1 cellular context compared by ENCODE assay signal in genomic region chr2:73896362-73897239, GRCh38.
TF ChIP-seq lines count a peak whose summit lies in the region.

No MANE protein-coding gene starts in this region.

TF ChIP-seq in GM12878, 131 proteins besides CTCF, POLR2A, EP300 and RAD21 (continued from another document):
- TF ChIP-seq PRDM15 (CRISPR knock-in tag; IDR thresholded peaks at IDR 0.05): no peak
- TF ChIP-seq PKNOX1 (IDR thresholded peaks at IDR 0.05): peak; percentile 10; the same call in 1 of the 2 replicates
- peak; percentile 71 for TF ChIP-seq SKIL (IDR thresholded peaks at IDR 0.05; ENCODE audit: low read depth, poor library complexity, severe bottlenecking)
- no peak for TF ChIP-seq CHD1 (IDR thresholded peaks at IDR 0.05; ENCODE audit: low read depth, low read length)
- TF ChIP-seq EED (IDR thresholded peaks at IDR 0.05; ENCODE audit: low read depth): no peak
- TF ChIP-seq MEF2B (IDR thresholded peaks at IDR 0.05; ENCODE audit: partially characterized antibody, poor library complexity, severe bottlenecking): peak; percentile 41
- peak; percentile 47; the same call in 1 of the 2 replicates for TF ChIP-seq ATF7 (IDR thresholded peaks at IDR 0.05; ENCODE audit: low read depth)
- peak; percentile 64; the same call in 1 of the 2 replicates for TF ChIP-seq NBN (IDR thresholded peaks at IDR 0.05)
- TF ChIP-seq PBX3 (IDR thresholded peaks at IDR 0.05; ENCODE audit: insufficient replicate concordance, low read depth, low read length): no peak
- TF ChIP-seq NKRF (conservative IDR thresholded peaks at IDR 0.05): no peak
- no peak for TF ChIP-seq JUND (IDR thresholded peaks at IDR 0.05; ENCODE audit: low read depth, low read length)
- peak; percentile 78; the same call in 1 of the 2 replicates for TF ChIP-seq MLLT1 (IDR thresholded peaks at IDR 0.05)
- TF ChIP-seq TCF7 (IDR thresholded peaks at IDR 0.05; ENCODE audit: borderline replicate concordance): no peak
- TF ChIP-seq IKZF2 (IDR thresholded peaks at IDR 0.05): peak; percentile 68 to 71; a peak in 2 of 4 replicates
- TF ChIP-seq RUNX3 (IDR thresholded peaks at IDR 0.05; ENCODE audit: low read length): peak; percentile 83
- no peak for TF ChIP-seq MXI1 (IDR thresholded peaks at IDR 0.05; ENCODE audit: low read depth, low read length)
- TF ChIP-seq SIX5 (IDR thresholded peaks at IDR 0.05; ENCODE audit: low read depth, low read length, severe bottlenecking): no peak
- TF ChIP-seq MTA2 (IDR thresholded peaks at IDR 0.05; ENCODE audit: low read depth): peak; percentile 81
- TF ChIP-seq BHLHE40 (IDR thresholded peaks at IDR 0.05; ENCODE audit: borderline replicate concordance in 1 of 2, low read depth in 2 of 2, low read length in 1 of 2): peak; percentile 40 to 74; a peak in 3 of 4 replicates
- TF ChIP-seq RB1 (IDR thresholded peaks at IDR 0.05; ENCODE audit: borderline replicate concordance): no peak
- TF ChIP-seq CBFB (IDR thresholded peaks at IDR 0.05; ENCODE audit: low read depth): peak; percentile 46; the same call in 1 of the 2 replicates
- TF ChIP-seq HDGF (IDR thresholded peaks at IDR 0.05): no peak
- TF ChIP-seq NFIC (IDR thresholded peaks at IDR 0.05; ENCODE audit: low read depth, low read length): no peak
